ENCODE assay signal across 1 cellular context in the genomic region with DNA sequence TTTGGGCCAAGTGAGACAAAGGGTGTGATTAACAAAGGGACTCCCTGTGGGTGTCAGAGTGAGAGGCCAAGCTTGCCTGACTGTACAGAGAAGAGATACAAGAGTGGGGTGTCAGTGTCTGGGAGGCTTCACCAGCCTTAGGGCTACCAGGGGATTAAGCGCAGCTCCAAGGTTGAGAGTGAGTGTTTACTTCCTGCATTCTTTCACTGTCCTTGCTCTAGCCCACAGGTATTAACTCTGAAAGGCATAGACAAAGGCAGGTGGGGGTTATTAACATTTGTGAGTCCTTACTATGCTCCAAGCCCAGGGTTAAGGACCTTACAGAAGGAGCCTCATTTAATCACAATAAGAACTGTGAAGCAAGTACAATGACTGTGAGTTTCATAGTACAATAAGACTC.
TF ChIP-seq lines count a peak whose summit lies in the region.

No MANE protein-coding gene starts in this region.

TF ChIP-seq in WTC11, 78 proteins besides CTCF, POLR2A, EP300 and RAD21 (continued from another document):
- TF ChIP-seq, protein P1, sequence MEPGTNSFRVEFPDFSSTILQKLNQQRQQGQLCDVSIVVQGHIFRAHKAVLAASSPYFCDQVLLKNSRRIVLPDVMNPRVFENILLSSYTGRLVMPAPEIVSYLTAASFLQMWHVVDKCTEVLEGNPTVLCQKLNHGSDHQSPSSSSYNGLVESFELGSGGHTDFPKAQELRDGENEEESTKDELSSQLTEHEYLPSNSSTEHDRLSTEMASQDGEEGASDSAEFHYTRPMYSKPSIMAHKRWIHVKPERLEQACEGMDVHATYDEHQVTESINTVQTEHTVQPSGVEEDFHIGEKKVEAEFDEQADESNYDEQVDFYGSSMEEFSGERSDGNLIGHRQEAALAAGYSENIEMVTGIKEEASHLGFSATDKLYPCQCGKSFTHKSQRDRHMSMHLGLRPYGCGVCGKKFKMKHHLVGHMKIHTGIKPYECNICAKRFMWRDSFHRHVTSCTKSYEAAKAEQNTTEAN (CRISPR knock-in tag; IDR thresholded peaks at IDR 0.05), result no peak
